Comparison of ENCODE assay signal across 15 cellular contexts in genomic region chr14:88986146-88986841, GRCh38.
DNase-seq lines count a peak whose midpoint lies in the region; ATAC-seq, FAIRE-seq and TF ChIP-seq lines count a peak whose summit lies in the region.
"Had no signal": no experiment of that assay in that cellular context is flagged by ENCODE, and none has a peak within 500 bp of the region (broad histone marks: within the 10 kb centered on the region; RNA-seq: fewer than 3 reads in every experiment).

No MANE protein-coding gene starts in this region.

- CTCF ChIA-PET in A673 (lab: Charles Lee), result no interaction called here
- CTCF ChIA-PET in activated CD8-positive, alpha-beta T cell treated with anti-CD3 and anti-CD28 coated beads, Interleukin-2, amount 10 ng/mL, durations not matched to agents 7 days and 5 days (lab: Charles Lee), result no interaction called here

- TF ChIP-seq CTCF in HFFc6 (IDR thresholded peaks at IDR 0.05) (no peak), fibroblast of pulmonary artery (IDR thresholded peaks at IDR 0.05; ENCODE audit: low read length, missing control alignments) (no peak), A673 (conservative IDR thresholded peaks at IDR 0.05; ENCODE audit: low read depth, low read length) (no peak)

- no peak for ATAC-seq in activated CD8-positive, alpha-beta T cell treated with anti-CD3 and anti-CD28 coated beads, Interleukin-2, amount 10 ng/mL, durations not matched to agents 7 days and 5 days
- ATAC-seq: left lung had no signal

- no peaks in the 10 kb centered on the region; the same call in 1 of the 2 replicates for H3K9me3 Mint-ChIP-seq in HFFc6
- H3K9me3 Mint-ChIP-seq in activated CD8-positive, alpha-beta T cell treated with anti-CD3 and anti-CD28 coated beads, Interleukin-2, amount 10 ng/mL, durations not matched to agents 7 days and 5 days (ENCODE audit: insufficient read depth), result no peaks in the 10 kb centered on the region

- peak; percentile 59 for DNase-seq in HFFc6
- DNase-seq in SK-N-DZ (ENCODE audit: low spot score), result peak; percentile 99
- peak; percentile 78 for DNase-seq in fibroblast of pulmonary artery (ENCODE audit: low read depth)
- no peak for DNase-seq in A673 (ENCODE audit: low spot score)
- DNase-seq in medulla oblongata (ENCODE audit: extremely low spot score), result no peak
- DNase-seq in frontal cortex (ENCODE audit: low spot score in 2 of 2), result no peak
- DNase-seq in activated CD8-positive, alpha-beta T cell treated with anti-CD3 and anti-CD28 coated beads, Interleukin-2, amount 10 ng/mL, durations not matched to agents 7 days and 5 days, result no peak
- DNase-seq: foreskin melanocyte; stimulated activated CD4-positive, alpha-beta T cell treated with anti-CD3 and anti-CD28 coated beads, Interleukin-15, amount 100 ng/mL, for 24 hours had no signal

- no peak overlapping the region for H3K27ac Mint-ChIP-seq in HFFc6
- H3K27ac Mint-ChIP-seq in activated CD8-positive, alpha-beta T cell treated with anti-CD3 and anti-CD28 coated beads, Interleukin-2, amount 10 ng/mL, durations not matched to agents 7 days and 5 days, result no peak overlapping the region

- H3K27me3 ChIP-seq in ACC112 (ENCODE audit: insufficient read depth, low read length), result no peaks in the 10 kb centered on the region
- no peaks in the 10 kb centered on the region for H3K27me3 ChIP-seq in A673 (replicated peaks; ENCODE audit: insufficient read depth, low read depth, low read length, poor library complexity)
- H3K27me3 ChIP-seq: BLaER1 treated with 17β-estradiol and CSF1 and Interleukin-3, amounts not matched to agents 10 nM and 100 nM; left lung; vagina had no signal

- POLR2A ChIA-PET in A673 (lab: Charles Lee; ENCODE audit: low non-redundant PET), result no interaction called here
- POLR2A ChIA-PET in activated CD8-positive, alpha-beta T cell treated with anti-CD3 and anti-CD28 coated beads, Interleukin-2, amount 10 ng/mL, durations not matched to agents 7 days and 5 days (lab: Charles Lee), result no interaction called here

- H2AFZ ChIP-seq in ACC112 (ENCODE audit: low read length, unreplicated experiment), result no peak overlapping the region

- BruUV-seq in A673 (replicated peaks; lab: Mats Ljungman, UMichigan), result no TSS peak

- intact Hi-C loops in A673 (cut with micrococcal nuclease; ENCODE audit: unreplicated experiment), result no loop called here

- peaks cover 3% of the 10 kb centered on the region for H3K9me3 ChIP-seq in A673 (ENCODE audit: low read depth, low read length, poor library complexity, severe bottlenecking)
- H3K9me3 ChIP-seq: left lung, vagina had no signal

- H3K4me3 Mint-ChIP-seq in HFFc6, result no peak overlapping the region
- H3K4me3 Mint-ChIP-seq in activated CD8-positive, alpha-beta T cell treated with anti-CD3 and anti-CD28 coated beads, Interleukin-2, amount 10 ng/mL, durations not matched to agents 7 days and 5 days, result no peak overlapping the region
- H3K4me3 Mint-ChIP-seq: central memory CD8-positive, alpha-beta T cell had no signal

- no peaks in the 10 kb centered on the region for H3K36me3 ChIP-seq in ACC112 (ENCODE audit: insufficient read depth, low read length)
- no peaks in the 10 kb centered on the region for H3K36me3 ChIP-seq in A673 (ENCODE audit: insufficient read depth, low read length, poor library complexity, severe bottlenecking)
- H3K36me3 ChIP-seq: BLaER1 treated with 17β-estradiol and CSF1 and Interleukin-3, amounts not matched to agents 10 nM and 100 nM; left lung; vagina had no signal

- no peak overlapping the region for H3K4me3 ChIP-seq in ACC112 (ENCODE audit: low read depth, low read length)
- H3K4me3 ChIP-seq in fibroblast of pulmonary artery (replicated peaks; ENCODE audit: low read depth, low read length), result no peak overlapping the region
- no peak overlapping the region for H3K4me3 ChIP-seq in A673 (ENCODE audit: low read depth, low read length, poor library complexity, severe bottlenecking)
- H3K4me3 ChIP-seq: BLaER1 treated with 17β-estradiol and CSF1 and Interleukin-3, amounts not matched to agents 10 nM and 100 nM; left lung; vagina had no signal

- no peaks in the 10 kb centered on the region for H3K79me2 ChIP-seq in ACC112 (ENCODE audit: control insufficient read depth, insufficient read depth, low read length, unreplicated experiment)

- H3K4me1 ChIP-seq in ACC112 (ENCODE audit: control insufficient read depth, insufficient read depth, low read length, unreplicated experiment) (peaks cover 28% of the 10 kb centered on the region), A673 (ENCODE audit: insufficient read depth, low read length, poor library complexity, severe bottlenecking) (no peaks in the 10 kb centered on the region)
- H3K4me1 ChIP-seq: left lung, vagina had no signal

- H3K27ac ChIP-seq in ACC112 (ENCODE audit: low read depth, low read length) (peak overlapping the region; percentile 43; the same call in 1 of the 2 replicates), A673 (ENCODE audit: low read depth, low read length, poor library complexity, severe bottlenecking) (no peak overlapping the region)
- H3K27ac ChIP-seq: BLaER1 treated with 17β-estradiol and CSF1 and Interleukin-3, amounts not matched to agents 10 nM and 100 nM; left lung; vagina had no signal

- H3K36me3 Mint-ChIP-seq in HFFc6 (ENCODE audit: low read depth), result peaks cover 5% of the 10 kb centered on the region; the same call in 1 of the 2 replicates
- no peaks in the 10 kb centered on the region for H3K36me3 Mint-ChIP-seq in activated CD8-positive, alpha-beta T cell treated with anti-CD3 and anti-CD28 coated beads, Interleukin-2, amount 10 ng/mL, durations not matched to agents 7 days and 5 days (ENCODE audit: low read depth)

- H3K4me1 Mint-ChIP-seq in HFFc6 (ENCODE audit: low read depth), result peaks cover 28% of the 10 kb centered on the region
- no peaks in the 10 kb centered on the region for H3K4me1 Mint-ChIP-seq in activated CD8-positive, alpha-beta T cell treated with anti-CD3 and anti-CD28 coated beads, Interleukin-2, amount 10 ng/mL, durations not matched to agents 7 days and 5 days (ENCODE audit: low read depth)
- H3K4me1 Mint-ChIP-seq: central memory CD8-positive, alpha-beta T cell had no signal

- FAIRE-seq in frontal cortex (lab: Jason Lieb, UNC), result no peak
- FAIRE-seq: H1 had no signal

- H3K27me3 Mint-ChIP-seq in HFFc6 (ENCODE audit: insufficient read depth), result no peaks in the 10 kb centered on the region; the same call in 1 of the 2 replicates
- H3K27me3 Mint-ChIP-seq in activated CD8-positive, alpha-beta T cell treated with anti-CD3 and anti-CD28 coated beads, Interleukin-2, amount 10 ng/mL, durations not matched to agents 7 days and 5 days (ENCODE audit: low read depth), result no peaks in the 10 kb centered on the region

Comparison
In these comparisons a context has a peak if more than half of its experiments do, and no peak if none do; other contexts are left out.
1. DNase-seq: peak in HFFc6 (single experiment), SK-N-DZ (single experiment) and fibroblast of pulmonary artery (single experiment); none in A673 (single experiment), medulla oblongata (single experiment), frontal cortex (0 of 2) and activated CD8-positive, alpha-beta T cell treated with anti-CD3 and anti-CD28 coated beads, Interleukin-2, amount 10 ng/mL, durations not matched to agents 7 days and 5 days (single experiment).